16 cellular contexts compared by ENCODE assay signal in the genomic region with DNA sequence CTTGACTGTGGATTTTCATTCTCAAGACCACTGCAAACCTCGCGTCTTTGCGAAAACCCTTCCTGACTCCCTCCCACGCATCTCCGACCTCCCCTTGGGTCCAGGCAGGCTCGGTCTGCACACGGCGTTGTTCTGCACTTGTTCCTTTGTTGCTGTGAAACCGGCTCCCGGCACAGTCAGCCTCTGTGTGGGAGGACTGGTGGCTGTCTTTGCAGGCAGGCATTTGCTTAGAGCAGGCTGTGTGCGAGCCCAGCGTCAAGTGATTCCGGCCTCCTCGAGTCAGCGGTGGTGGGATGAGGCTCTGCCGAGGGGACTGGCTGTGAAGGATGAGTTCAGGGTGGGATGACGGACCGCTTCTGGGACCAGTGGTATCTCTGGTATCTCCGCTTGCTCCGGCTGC.
"Had no signal": no experiment of that assay in that cellular context is flagged by ENCODE, and none has a peak within 500 bp of the region (broad histone marks: within the 10 kb centered on the region; RNA-seq: fewer than 3 reads in every experiment).

No MANE protein-coding gene starts in this region.

- H3K36me3 ChIP-seq: left lung, sigmoid colon had no signal

- H3K27ac ChIP-seq: left lung, psoas muscle, sigmoid colon, SK-N-MC, VCaP had no signal

- ATAC-seq: left lung, psoas muscle, T-cell had no signal

- H3K9me3 ChIP-seq: left lung, psoas muscle, sigmoid colon had no signal

- DNase-seq: activated CD4-positive, alpha-beta memory T cell treated with anti-CD3 and anti-CD28 coated beads for 36 hours; activated gamma-delta T cell; activated naive CD8-positive, alpha-beta T cell treated with anti-CD3 and anti-CD28 coated beads, Interleukin-2, amount 10 ng/mL, durations not matched to agents 7 days and 5 days; activated T-cell treated with anti-CD3 and anti-CD28 coated beads, Interleukin-2, amount 50 U/mL, for 48 hours; erythroblast; left lung; naive B cell; psoas muscle; sigmoid colon; stimulated activated CD4-positive, alpha-beta T cell treated with anti-CD3 and anti-CD28 coated beads, Interleukin-12 subunit alpha, Interleukin-12 subunit beta, amount 100 ng/mL, for 4 hours; stimulated activated naive CD4-positive, alpha-beta T cell; T-cell; T1000 had no signal

- H3K27me3 ChIP-seq: left lung, sigmoid colon had no signal

- FAIRE-seq: islet of Langerhans had no signal

- H3K4me1 ChIP-seq: left lung, sigmoid colon had no signal

- H3K4me3 ChIP-seq: left lung, psoas muscle, sigmoid colon, SK-N-MC had no signal
